33 cellular contexts compared by ENCODE assay signal in the genomic region with DNA sequence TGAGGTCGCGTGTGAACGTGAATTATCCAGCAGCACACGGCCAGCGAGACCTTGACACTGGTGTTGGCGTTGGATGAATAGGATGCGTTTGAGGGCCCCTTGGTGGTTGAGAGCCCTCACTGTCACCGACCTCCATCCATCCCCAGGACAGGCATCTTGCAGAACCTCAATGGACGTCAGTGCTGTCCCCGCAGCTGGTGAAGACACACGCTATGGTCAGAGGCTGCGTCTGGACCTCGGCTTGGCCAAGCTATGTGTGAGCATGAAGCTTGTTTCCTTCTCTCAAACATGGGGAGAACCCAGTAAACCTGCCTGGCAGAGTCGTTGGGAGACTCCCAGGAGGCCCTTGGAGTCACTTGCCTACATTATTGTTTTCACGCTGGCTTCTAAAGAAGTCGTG.
DNase-seq lines count a peak whose midpoint lies in the region; ATAC-seq, FAIRE-seq and TF ChIP-seq lines count a peak whose summit lies in the region.
"Had no signal": no experiment of that assay in that cellular context is flagged by ENCODE, and none has a peak within 500 bp of the region (broad histone marks: within the 10 kb centered on the region; RNA-seq: fewer than 3 reads in every experiment).

No MANE protein-coding gene starts in this region.

- ATAC-seq in right cardiac atrium, result no peak
- ATAC-seq: A549; CD8-positive, alpha-beta T cell had no signal

- no peak overlapping the region for H3K27ac ChIP-seq in coronary artery
- H3K27ac ChIP-seq in H1 (ENCODE audit: low read depth, low read length), result no peak overlapping the region
- H3K27ac ChIP-seq in osteoblast (ENCODE audit: low read depth, low read length), result no peak overlapping the region
- H3K27ac ChIP-seq in right cardiac atrium (ENCODE audit: low read length), result no peak overlapping the region
- H3K27ac ChIP-seq: 22Rv1; A549; BLaER1 treated with 17β-estradiol and CSF1 and Interleukin-3, amounts not matched to agents 10 nM and 100 nM; C4-2B had no signal

- H4K8ac ChIP-seq in H1 (ENCODE audit: extremely low read depth, insufficient read depth, low read length), result no peak overlapping the region

- H3K9me3 ChIP-seq in H1 (ENCODE audit: insufficient read depth in 2 of 2, low read depth in 1 of 2, low read length in 1 of 2) (peaks cover 0 to 3% of the 10 kb centered on the region in 2 experiments; a peak in 1 of 4 replicates), osteoblast (ENCODE audit: low read depth, low read length) (no peaks in the 10 kb centered on the region), right cardiac atrium (ENCODE audit: control insufficient read depth, low read length) (no peaks in the 10 kb centered on the region)
- H3K9me3 ChIP-seq: A549, BE2C had no signal

- H3K36me3 ChIP-seq in H1 (ENCODE audit: control insufficient read depth in 2 of 4, insufficient read depth in 4 of 4, low read length in 3 of 4) (no peaks in the 10 kb centered on the region), osteoblast (ENCODE audit: insufficient read depth, low read length) (no peaks in the 10 kb centered on the region)
- H3K36me3 ChIP-seq: BE2C; BLaER1; BLaER1 treated with 17β-estradiol and CSF1 and Interleukin-3, amounts not matched to agents 10 nM and 100 nM had no signal

- H3K27me3 ChIP-seq in H1 (replicated peaks in 1 of 4; ENCODE audit: control insufficient read depth in 3 of 4, extremely low read depth in 1 of 4, insufficient read depth in 3 of 4, low read length in 3 of 4) (peaks cover 0 to 2% (median 0%) of the 10 kb centered on the region in 4 experiments; a peak in 2 of 7 replicates), osteoblast (ENCODE audit: insufficient read depth, low read length) (no peaks in the 10 kb centered on the region), right cardiac atrium (ENCODE audit: control insufficient read depth, insufficient read depth) (no peaks in the 10 kb centered on the region)
- H3K27me3 ChIP-seq: BLaER1; BLaER1 treated with 17β-estradiol and CSF1 and Interleukin-3, amounts not matched to agents 10 nM and 100 nM had no signal

- no peak overlapping the region for H2BK120ac ChIP-seq in H1 (replicated peaks; ENCODE audit: low read depth, low read length)

- no peak overlapping the region for H3K56ac ChIP-seq in H1 (replicated peaks; ENCODE audit: insufficient read length, low read depth, low read length)

- no peak for TF ChIP-seq CTCF in coronary artery (IDR thresholded peaks at IDR 0.05)
- TF ChIP-seq CTCF in H1 (IDR thresholded peaks at IDR 0.05; ENCODE audit: control extremely low read depth in 1 of 3, insufficient read depth in 1 of 3, low read depth in 1 of 3, low read length in 3 of 3), result no peak
- no peak for TF ChIP-seq CTCF in osteoblast (IDR thresholded peaks at IDR 0.05; ENCODE audit: extremely low read depth, low read depth, low read length)

- H3K4me2 ChIP-seq in H1 (ENCODE audit: insufficient read depth in 1 of 2, low read depth in 2 of 2, low read length in 2 of 2) (no peak overlapping the region), osteoblast (ENCODE audit: insufficient read depth, low read length) (no peak overlapping the region)
- H3K4me2 ChIP-seq: A549; BLaER1; BLaER1 treated with 17β-estradiol and CSF1 and Interleukin-3, amounts not matched to agents 10 nM and 100 nM had no signal

- no peak overlapping the region for H2BK12ac ChIP-seq in H1 (ENCODE audit: low read depth, low read length)

- H3K79me1 ChIP-seq in H1 (ENCODE audit: low read depth, low read length), result no peaks in the 10 kb centered on the region

- no peak overlapping the region for H4K5ac ChIP-seq in H1 (ENCODE audit: insufficient read length, low read depth, low read length)

- no peak overlapping the region for H2BK15ac ChIP-seq in H1 (ENCODE audit: low read length)

- no peak overlapping the region for H2BK5ac ChIP-seq in H1 (ENCODE audit: low read depth, low read length)

- no peaks in the 10 kb centered on the region for H4K20me1 ChIP-seq in H1 (replicated peaks in 1 of 2; ENCODE audit: control insufficient read depth in 1 of 2, insufficient read depth in 2 of 2, low read length in 2 of 2)
- H4K20me1 ChIP-seq in osteoblast (ENCODE audit: insufficient read depth, low read length), result no peaks in the 10 kb centered on the region
- H4K20me1 ChIP-seq: BLaER1; BLaER1 treated with 17β-estradiol and CSF1 and Interleukin-3, amounts not matched to agents 10 nM and 100 nM had no signal

- no peak overlapping the region for H3K14ac ChIP-seq in H1 (ENCODE audit: insufficient read length)

- H3K4ac ChIP-seq in H1 (replicated peaks; ENCODE audit: insufficient read length, low read depth, low read length), result no peak overlapping the region

- DNase-seq in coronary artery (ENCODE audit: low spot score), result peak; percentile 66
- no peak for DNase-seq in H1 (ENCODE audit: low read depth in 1 of 2, low spot score in 2 of 2)
- DNase-seq in osteoblast (ENCODE audit: insufficient read length, low spot score, missing footprints), result peak; percentile 41
- DNase-seq in right cardiac atrium, result no peak
- no peak for DNase-seq in NCI-H524 (lab: John Stamatoyannopoulos, UW)
- DNase-seq in foreskin melanocyte, result no peak
- DNase-seq: 8988T; ACHN; AML-193; BE2C; C1 segment of cervical spinal cord; Caco-2; Calu3; CD4-positive, alpha-beta memory T cell; CD4-positive, alpha-beta T cell; CD4-positive, CD25-positive, alpha-beta regulatory T cell; CD8-positive, alpha-beta memory T cell; CD8-positive, alpha-beta T cell; COR-L47; DMS 273 treated with DMSO at 0.1 percent for 48 hours; DMS153; DMS53; DMS79; DMS79 treated with DMSO at 0.1 percent for 48 hours; DND-41; EL had no signal

- TF ChIP-seq POLR2A in H1 (IDR thresholded peaks at IDR 0.05; ENCODE audit: control extremely low read depth in 1 of 2, low read depth in 2 of 2, low read length in 2 of 2), result no peak

- no peaks in the 10 kb centered on the region for H3K79me2 ChIP-seq in H1 (ENCODE audit: control insufficient read depth in 1 of 2, insufficient read depth in 2 of 2, low read length in 2 of 2)
- no peaks in the 10 kb centered on the region for H3K79me2 ChIP-seq in osteoblast (ENCODE audit: insufficient read depth, low read length)

- CTCF ChIA-PET in H1 (lab: Charles Lee; ENCODE audit: partially characterized antibody), result interaction anchor here (1.6 to 2.1 kb wide), 2 partner anchors 87 to 104 kb away, joined by 5 read pairs; no protein-coding TSS in a partner anchor

- no peak overlapping the region for H4K91ac ChIP-seq in H1 (replicated peaks; ENCODE audit: insufficient read length, low read length)

- H3K4me3 ChIP-seq in coronary artery, result no peak overlapping the region
- H3K4me3 ChIP-seq in H1 (ENCODE audit: extremely low read depth in 1 of 4, insufficient read depth in 2 of 4, low read depth in 3 of 4, low read length in 4 of 4), result no peak overlapping the region
- no peak overlapping the region for H3K4me3 ChIP-seq in osteoblast (ENCODE audit: insufficient read depth, low read length)
- no peak overlapping the region for H3K4me3 ChIP-seq in right cardiac atrium (ENCODE audit: low read length)
- H3K4me3 ChIP-seq: A549; BLaER1; BLaER1 treated with 17β-estradiol and CSF1 and Interleukin-3, amounts not matched to agents 10 nM and 100 nM had no signal

- no peak for FAIRE-seq in H1 (lab: Jason Lieb, UNC)
- FAIRE-seq: A204.1, A549, D721Med had no signal

- intact Hi-C loops in right cardiac atrium (cut with DNase I), result no loop called here

- H2AFZ ChIP-seq in H1 (ENCODE audit: low read length) (no peak overlapping the region), osteoblast (ENCODE audit: low read length) (no peak overlapping the region)

- no peak overlapping the region for H3K18ac ChIP-seq in H1 (ENCODE audit: extremely low read depth, low read length)

- POLR2A ChIA-PET in H1 (lab: Charles Lee; ENCODE audit: partially characterized antibody), result interaction anchor here (1.2 kb wide), 1 partner anchor 13 kb away, joined by 3 read pairs; no protein-coding TSS in a partner anchor

- no peak overlapping the region for H3K9ac ChIP-seq in H1 (replicated peaks in 1 of 4; ENCODE audit: extremely low read depth in 1 of 4, low read depth in 3 of 4, low read length in 3 of 4)
- H3K9ac ChIP-seq: BLaER1; BLaER1 treated with 17β-estradiol and CSF1 and Interleukin-3, amounts not matched to agents 10 nM and 100 nM had no signal

- TF ChIP-seq RAD21 in H1 (IDR thresholded peaks at IDR 0.05 in 1 of 2, conservative IDR thresholded peaks at IDR 0.05 in 1 of 2; ENCODE audit: low read depth in 2 of 2, low read length in 2 of 2), result no peak

- peaks cover 3% of the 10 kb centered on the region; the same call in 1 of the 2 replicates for H3K23me2 ChIP-seq in H1 (ENCODE audit: low read depth, low read length)

- no peak overlapping the region for H3K23ac ChIP-seq in H1 (ENCODE audit: insufficient read length)

- H2AK5ac ChIP-seq in H1 (ENCODE audit: low read depth, low read length), result no peak overlapping the region

- no peak for TF ChIP-seq EP300 in H1 (IDR thresholded peaks at IDR 0.05; ENCODE audit: borderline replicate concordance in 1 of 2, low read depth in 2 of 2, low read length in 2 of 2)

- no peaks in the 10 kb centered on the region; a peak in 1 of 7 replicates for H3K4me1 ChIP-seq in H1 (replicated peaks in 1 of 4; ENCODE audit: control insufficient read depth in 3 of 4, insufficient read depth in 4 of 4, low read length in 3 of 4)
- H3K4me1 ChIP-seq in osteoblast (ENCODE audit: insufficient read depth, low read length), result no peaks in the 10 kb centered on the region
- no peaks in the 10 kb centered on the region for H3K4me1 ChIP-seq in right cardiac atrium (ENCODE audit: control insufficient read depth, insufficient read depth, low read length)
- H3K4me1 ChIP-seq: A549, BE2C, Caco-2 had no signal

- WGBS in H1 (ENCODE audit: extremely low coverage in 1 of 2, insufficient coverage in 1 of 2, insufficient read length in 1 of 2, insufficient replicate concordance in 2 of 2, low coverage in 1 of 2, low lambda C conversion rate in 2 of 2, missing lambda C conversion rate in 1 of 2), 2 experiments, result 92% methylated on average over 16 of the region's 16 CpGs; no CpG with 5 or more reads in 1 of the 2 experiments
- WGBS in right cardiac atrium, result 89% methylated on average over 16 of the region's 16 CpGs

- H2BK20ac ChIP-seq in H1 (ENCODE audit: low read length), result peak overlapping the region; percentile 13; the same call in 1 of the 2 replicates

TF ChIP-seq in H1, 55 proteins besides CTCF, POLR2A, EP300 and RAD21 (continues in another document):
- TF ChIP-seq BCL11A (IDR thresholded peaks at IDR 0.05; ENCODE audit: low read depth in 2 of 2, low read length in 2 of 2) (no peak), GABPA (IDR thresholded peaks at IDR 0.05; ENCODE audit: borderline replicate concordance, insufficient read depth, low read length) (no peak), RFX5 (IDR thresholded peaks at IDR 0.05; ENCODE audit: borderline replicate concordance, low read depth, low read length) (no peak), HDAC6 (IDR thresholded peaks at IDR 0.05; ENCODE audit: low read depth, low read length) (no peak), CHD2 (IDR thresholded peaks at IDR 0.05; ENCODE audit: low read length) (no peak)

Comparison
In these comparisons a context has a peak if more than half of its experiments do, and no peak if none do; other contexts are left out.
1. DNase-seq: peak in coronary artery (single experiment) and osteoblast (single experiment); none in H1 (0 of 2), right cardiac atrium (0 of 3), NCI-H524 (0 of 2) and foreskin melanocyte (single experiment).